Comparison of ENCODE assay signal across 9 cellular contexts in genomic region chr13:65926750-65927171, GRCh38.
DNase-seq lines count a peak whose midpoint lies in the region; ATAC-seq lines count a peak whose summit lies in the region.
"Had no signal": no experiment of that assay in that cellular context is flagged by ENCODE, and none has a peak within 500 bp of the region (broad histone marks: within the 10 kb centered on the region; RNA-seq: fewer than 3 reads in every experiment).

No MANE protein-coding gene starts in this region.

- no peaks in the 10 kb centered on the region for H3K9me3 ChIP-seq in HUES6 (ENCODE audit: control insufficient read depth, insufficient read depth, low read depth, low read length)

- H3K9me3 Mint-ChIP-seq in naive B cell, result no peaks in the 10 kb centered on the region

- H3K4me1 ChIP-seq in HUES6 (ENCODE audit: control insufficient read depth, insufficient read depth, low read length), result peaks cover 11% of the 10 kb centered on the region

- peak; percentile 70 for ATAC-seq in GM19035 (IDR thresholded peaks at IDR 0.05; ENCODE audit: unreplicated experiment)
- ATAC-seq in naive B cell (ENCODE audit: low read depth in 2 of 2), result peak in 1 of 2 donors; percentile 35
- no peak for ATAC-seq in HG02763 (IDR thresholded peaks at IDR 0.05; ENCODE audit: unreplicated experiment)

- H3K27me3 Mint-ChIP-seq in naive B cell, result peaks cover 0 to 3% (median 0%) of the 10 kb centered on the region in 3 donors

- no peaks in the 10 kb centered on the region for H3K36me3 ChIP-seq in HUES6 (ENCODE audit: control insufficient read depth, insufficient read depth, low read length)

- no peak overlapping the region for H3K9ac ChIP-seq in HUES6 (ENCODE audit: low read length)

- H3K27ac ChIP-seq in HUES6 (ENCODE audit: low read depth, low read length), result no peak overlapping the region
- H3K27ac ChIP-seq: skin epidermis had no signal

- H3K27me3 ChIP-seq in HUES6 (ENCODE audit: control insufficient read depth, insufficient read depth, low read length), result no peaks in the 10 kb centered on the region

- H3K4me1 Mint-ChIP-seq in naive B cell, result no peaks in the 10 kb centered on the region

- H3K4me3 ChIP-seq in HUES6 (ENCODE audit: low read depth, low read length), result peak overlapping the region; percentile 32
- H3K4me3 ChIP-seq: skin epidermis had no signal

- peak; percentile 16 to 33 for DNase-seq in dermis microvascular lymphatic vessel endothelial cell (ENCODE audit: low read depth in 2 of 2)
- peak; percentile 1 for DNase-seq in naive B cell
- DNase-seq in NCI-H1048 (lab: John Stamatoyannopoulos, UW), result no peak
- DNase-seq in superior temporal gyrus (ENCODE audit: extremely low spot score), result no peak
- no peak for DNase-seq in dedifferentiated amniotic fluid mesenchymal stem cell (ENCODE audit: extremely low spot score)

- no peak overlapping the region for H3K27ac Mint-ChIP-seq in naive B cell

- H3K36me3 Mint-ChIP-seq in naive B cell, result no peaks in the 10 kb centered on the region

- no peak overlapping the region for H3K4me3 Mint-ChIP-seq in naive B cell

Comparison
In these comparisons a context has a peak if more than half of its experiments do, and no peak if none do; other contexts are left out.
1. DNase-seq: peak in dermis microvascular lymphatic vessel endothelial cell (2 of 2) and naive B cell (single experiment); none in NCI-H1048 (single experiment), superior temporal gyrus (single experiment) and dedifferentiated amniotic fluid mesenchymal stem cell (single experiment).